ENCODE assay signal across 20 cellular contexts in the genomic region with DNA sequence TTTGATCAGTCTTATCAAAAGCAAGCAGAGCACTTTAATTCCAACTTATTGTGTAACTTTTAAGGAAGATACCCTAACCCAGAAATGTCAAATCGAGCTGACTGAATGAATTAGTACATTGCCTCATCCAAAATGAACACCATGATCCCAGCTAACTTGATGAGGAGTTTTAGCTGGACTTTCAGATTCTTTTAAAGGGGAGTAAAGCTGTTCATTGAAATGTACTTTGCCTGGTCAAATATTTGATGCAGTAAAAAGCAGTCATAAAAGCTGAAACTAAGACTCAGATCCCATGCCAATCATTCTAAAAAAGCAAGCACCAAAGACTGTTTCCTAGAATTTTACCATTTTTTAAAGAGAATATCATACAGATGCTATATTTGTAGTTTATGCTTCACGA.
DNase-seq lines count a peak whose midpoint lies in the region; ATAC-seq and TF ChIP-seq lines count a peak whose summit lies in the region.
"Had no signal": no experiment of that assay in that cellular context is flagged by ENCODE, and none has a peak within 500 bp of the region (broad histone marks: within the 10 kb centered on the region; RNA-seq: fewer than 3 reads in every experiment).

No MANE protein-coding gene starts in this region.

- no peaks in the 10 kb centered on the region for H3K27me3 Mint-ChIP-seq in mesothelial cell of epicardium (ENCODE audit: low read depth)
- H3K27me3 Mint-ChIP-seq: CD4-positive, CD25-positive, alpha-beta regulatory T cell had no signal

- H3K9me2 ChIP-seq in SU-DHL-6 (replicated peaks; ENCODE audit: insufficient read depth, low read length) = no peaks in the 10 kb centered on the region

- no peak overlapping the region for H3K4me3 ChIP-seq in BLaER1 treated with 17β-estradiol and CSF1 and Interleukin-3, amounts not matched to agents 10 nM and 100 nM
- H3K4me3 ChIP-seq in SU-DHL-6 (ENCODE audit: insufficient read depth, low read length, poor library complexity, severe bottlenecking) (no peak overlapping the region), osteoblast (ENCODE audit: insufficient read depth, low read length) (no peak overlapping the region), testis (no peak overlapping the region)
- H3K4me3 ChIP-seq: A549, GM23248 had no signal

- no peaks in the 10 kb centered on the region for H3F3A ChIP-seq in SU-DHL-6 (ENCODE audit: insufficient read depth)

- H3K27ac ChIP-seq in BLaER1 treated with 17β-estradiol and CSF1 and Interleukin-3, amounts not matched to agents 10 nM and 100 nM = no peak overlapping the region
- H3K27ac ChIP-seq in SU-DHL-6 (ENCODE audit: low read depth, low read length) (no peak overlapping the region), osteoblast (ENCODE audit: low read depth, low read length) (no peak overlapping the region), testis (no peak overlapping the region)
- H3K27ac ChIP-seq: A549, C4-2B, GM23248 had no signal

- no peaks in the 10 kb centered on the region for H3K27me3 ChIP-seq in BLaER1 treated with 17β-estradiol and CSF1 and Interleukin-3, amounts not matched to agents 10 nM and 100 nM
- H3K27me3 ChIP-seq in SU-DHL-6 (ENCODE audit: low read length) = no peaks in the 10 kb centered on the region
- H3K27me3 ChIP-seq in osteoblast (ENCODE audit: insufficient read depth, low read length) = no peaks in the 10 kb centered on the region
- no peaks in the 10 kb centered on the region for H3K27me3 ChIP-seq in testis
- H3K27me3 ChIP-seq: BE2C had no signal

- peaks cover 29% of the 10 kb centered on the region for H3K4me1 Mint-ChIP-seq in mesothelial cell of epicardium
- H3K4me1 Mint-ChIP-seq: CD4-positive, CD25-positive, alpha-beta regulatory T cell had no signal

- no peak overlapping the region for H3K4me3 Mint-ChIP-seq in mesothelial cell of epicardium
- H3K4me3 Mint-ChIP-seq: CD4-positive, CD25-positive, alpha-beta regulatory T cell; CD8-positive, alpha-beta T cell had no signal

- 77 to 92% methylated on average over 2 of the region's 2 CpGs for WGBS in testis, 2 donors

- H3K27ac Mint-ChIP-seq in mesothelial cell of epicardium = peak overlapping the region; percentile 74
- H3K27ac Mint-ChIP-seq: CD4-positive, CD25-positive, alpha-beta regulatory T cell; CD8-positive, alpha-beta T cell had no signal

- peaks cover 0 to 9% (median 0%) of the 10 kb centered on the region in 10 experiments; a peak in 4 of 20 replicates for H3K4me1 ChIP-seq in BLaER1 treated with 17β-estradiol and CSF1 and Interleukin-3, amounts not matched to agents 10 nM and 100 nM
- no peaks in the 10 kb centered on the region for H3K4me1 ChIP-seq in osteoblast (ENCODE audit: insufficient read depth, low read length)
- H3K4me1 ChIP-seq in testis = no peaks in the 10 kb centered on the region
- H3K4me1 ChIP-seq: A549, BE2C had no signal

- H4K20me1 ChIP-seq in BLaER1 treated with 17β-estradiol and CSF1 and Interleukin-3, amounts not matched to agents 10 nM and 100 nM = no peaks in the 10 kb centered on the region
- H4K20me1 ChIP-seq in SU-DHL-6 (ENCODE audit: low read depth, low read length) (no peaks in the 10 kb centered on the region), osteoblast (ENCODE audit: insufficient read depth, low read length) (no peaks in the 10 kb centered on the region)

- H3K36me3 Mint-ChIP-seq in mesothelial cell of epicardium = peaks cover 3% of the 10 kb centered on the region
- H3K36me3 Mint-ChIP-seq: CD4-positive, CD25-positive, alpha-beta regulatory T cell; CD8-positive, alpha-beta T cell had no signal

- DNase-seq in mesothelial cell of epicardium (ENCODE audit: low spot score in 2 of 2, unreplicated experiment in 2 of 2) = no peak
- peak; percentile 62 for DNase-seq in osteoblast (ENCODE audit: insufficient read length, low spot score, missing footprints)
- DNase-seq in NCI-H2196 treated with DMSO at 0.1 percent for 48 hours (lab: John Stamatoyannopoulos, UW; ENCODE audit: unreplicated experiment) = no peak
- no peak for DNase-seq in testis
- DNase-seq: 8988T; ACHN; AML-193; BE2C; CD4-positive, CD25-positive, alpha-beta regulatory T cell; CD8-positive, alpha-beta T cell; DMS153; DND-41; GM23248; H7; HCEC 1CT had no signal

- H2AFZ ChIP-seq in SU-DHL-6 (ENCODE audit: low read depth, low read length, severe bottlenecking) (peak overlapping the region; percentile 53), osteoblast (ENCODE audit: low read length) (no peak overlapping the region)
- H2AFZ ChIP-seq: GM23248 had no signal

- no peaks in the 10 kb centered on the region for H3K9me3 ChIP-seq in BLaER1 treated with 17β-estradiol and CSF1 and Interleukin-3, amounts not matched to agents 10 nM and 100 nM (replicated peaks in 1 of 11)
- H3K9me3 ChIP-seq in SU-DHL-6 (ENCODE audit: insufficient read depth, low read length) (no peaks in the 10 kb centered on the region), osteoblast (ENCODE audit: low read depth, low read length) (peaks cover 4% of the 10 kb centered on the region), testis (no peaks in the 10 kb centered on the region)
- H3K9me3 ChIP-seq: BE2C had no signal

- H3K9me3 Mint-ChIP-seq in mesothelial cell of epicardium = peaks cover 15% of the 10 kb centered on the region

- no peak for TF ChIP-seq POLR2A in testis (IDR thresholded peaks at IDR 0.05)

- H3K9ac ChIP-seq in BLaER1 treated with 17β-estradiol and CSF1 and Interleukin-3, amounts not matched to agents 10 nM and 100 nM = no peak overlapping the region
- H3K9ac ChIP-seq in SU-DHL-6 (ENCODE audit: low read length) = no peak overlapping the region
- H3K9ac ChIP-seq: GM23248 had no signal

- H3K36me3 ChIP-seq in BLaER1 treated with 17β-estradiol and CSF1 and Interleukin-3, amounts not matched to agents 10 nM and 100 nM = no peaks in the 10 kb centered on the region
- no peaks in the 10 kb centered on the region for H3K36me3 ChIP-seq in SU-DHL-6 (ENCODE audit: low read length)
- H3K36me3 ChIP-seq in osteoblast (ENCODE audit: insufficient read depth, low read length) = no peaks in the 10 kb centered on the region
- H3K36me3 ChIP-seq in testis (ENCODE audit: low read depth, missing control alignments) = no peaks in the 10 kb centered on the region
- H3K36me3 ChIP-seq: BE2C had no signal

- intact Hi-C loops in testis (cut with DNase I; ENCODE audit: low total_unique reads) = no loop called here

- TF ChIP-seq CTCF in SU-DHL-6 (IDR thresholded peaks at IDR 0.05; ENCODE audit: insufficient read depth, low read length, poor library complexity, severe bottlenecking) (no peak), mesothelial cell of epicardium (IDR thresholded peaks at IDR 0.05; ENCODE audit: unreplicated experiment) (no peak), osteoblast (IDR thresholded peaks at IDR 0.05; ENCODE audit: extremely low read depth, low read depth, low read length) (no peak), testis (IDR thresholded peaks at IDR 0.05) (no peak)

- H3K79me2 ChIP-seq in SU-DHL-6 (ENCODE audit: insufficient read depth, low read length) = no peaks in the 10 kb centered on the region
- no peaks in the 10 kb centered on the region for H3K79me2 ChIP-seq in osteoblast (ENCODE audit: insufficient read depth, low read length)

- peak overlapping the region in 6 of 11 experiments; percentile 4 to 48 (median 26); a peak in 8 of 22 replicates for H3K4me2 ChIP-seq in BLaER1 treated with 17β-estradiol and CSF1 and Interleukin-3, amounts not matched to agents 10 nM and 100 nM
- H3K4me2 ChIP-seq in SU-DHL-6 (ENCODE audit: low read depth, low read length, poor library complexity, severe bottlenecking) (no peak overlapping the region), osteoblast (ENCODE audit: insufficient read depth, low read length) (no peak overlapping the region)
- H3K4me2 ChIP-seq: A549 had no signal

- ATAC-seq in GM18873 (IDR thresholded peaks at IDR 0.05; ENCODE audit: low FRiP score, unreplicated experiment) = no peak
- ATAC-seq: A549; CD8-positive, alpha-beta T cell had no signal

Comparison
In these comparisons a context has a peak if more than half of its experiments do, and no peak if none do; other contexts are left out.
1. H3K4me2 ChIP-seq: peak in BLaER1 treated with 17β-estradiol and CSF1 and Interleukin-3, amounts not matched to agents 10 nM and 100 nM (6 of 11); none in SU-DHL-6 (single experiment) and osteoblast (single experiment).